28 cellular contexts compared by ENCODE assay signal in genomic region chr11:113998574-113998973, GRCh38. TPM values are rescaled to one million over a fixed set of nuclear protein-coding genes. Genes with fewer than 3 reads are reported as not detected.
A peak's percentile ranks its signal among the peaks of the same experiment; 100 is the strongest.
DNase-seq lines count a peak whose midpoint lies in the region; ATAC-seq, FAIRE-seq and TF ChIP-seq lines count a peak whose summit lies in the region.
"Had no signal": no experiment of that assay in that cellular context is flagged by ENCODE, and none has a peak within 500 bp of the region (broad histone marks: within the 10 kb centered on the region; RNA-seq: fewer than 3 reads in every experiment).

No MANE protein-coding gene starts in this region.

- ATAC-seq in GM18868 (IDR thresholded peaks at IDR 0.05; ENCODE audit: unreplicated experiment): no peak

- H3K14ac ChIP-seq in H1 (ENCODE audit: insufficient read length): no peak overlapping the region

- FAIRE-seq in H1 (lab: Jason Lieb, UNC): no peak
- FAIRE-seq: A204.1, D721Med, GM12891, GM18507, H54 had no signal

- H3K27me3 ChIP-seq in H1 (replicated peaks in 1 of 4; ENCODE audit: control insufficient read depth in 3 of 4, extremely low read depth in 1 of 4, insufficient read depth in 3 of 4, low read length in 3 of 4): no peaks in the 10 kb centered on the region
- H3K27me3 ChIP-seq: BLaER1 had no signal

- no peak for TF ChIP-seq EP300 in H1 (IDR thresholded peaks at IDR 0.05; ENCODE audit: borderline replicate concordance in 1 of 2, low read depth in 2 of 2, low read length in 2 of 2)

- DNase-seq in ELF-1 (ENCODE audit: low read depth, low spot score) (peak; percentile 14), H1 (ENCODE audit: low read depth in 1 of 2, low spot score in 2 of 2) (no peak), neural crest cell (ENCODE audit: low read depth, low spot score) (peak; percentile 48), posterior vena cava (ENCODE audit: low spot score) (peak; percentile 51), foreskin fibroblast (no peak)
- no peak for DNase-seq in activated CD4-positive, alpha-beta T cell treated with anti-CD3 and anti-CD28 coated beads, Interleukin-2, amount 10 ng/mL, durations not matched to agents 7 days and 5 days
- DNase-seq in stimulated activated naive CD4-positive, alpha-beta T cell (lab: John Stamatoyannopoulos, UW): no peak
- DNase-seq: CD4-positive, CD25-positive, alpha-beta regulatory T cell; CD8-positive, alpha-beta memory T cell; DMS 273 treated with DMSO at 0.1 percent for 48 hours; DMS79; EL; GF-D8; GM23248; HFFc6 had no signal

- H3K9me3 ChIP-seq in H1 (ENCODE audit: insufficient read depth in 2 of 2, low read depth in 1 of 2, low read length in 1 of 2): no peaks in the 10 kb centered on the region
- H3K9me3 ChIP-seq: BLaER1, HAP-1 had no signal

- H2BK120ac ChIP-seq in H1 (replicated peaks; ENCODE audit: low read depth, low read length): no peak overlapping the region

- peaks cover 36% of the 10 kb centered on the region for H3K4me1 Mint-ChIP-seq in neural crest cell
- peaks cover 8% of the 10 kb centered on the region for H3K4me1 Mint-ChIP-seq in activated CD4-positive, alpha-beta T cell treated with anti-CD3 and anti-CD28 coated beads, Interleukin-2, amount 10 ng/mL, durations not matched to agents 7 days and 5 days
- H3K4me1 Mint-ChIP-seq: CD8-positive, alpha-beta memory T cell had no signal

- no peak overlapping the region for H3K56ac ChIP-seq in H1 (replicated peaks; ENCODE audit: insufficient read length, low read depth, low read length)

- intact Hi-C loops in posterior vena cava (cut with DNase I): no loop called here

- H3K27me3 Mint-ChIP-seq in neural crest cell (ENCODE audit: low read depth): peaks cover 4% of the 10 kb centered on the region
- H3K27me3 Mint-ChIP-seq in activated CD4-positive, alpha-beta T cell treated with anti-CD3 and anti-CD28 coated beads, Interleukin-2, amount 10 ng/mL, durations not matched to agents 7 days and 5 days: peaks cover 9% of the 10 kb centered on the region

- no peak overlapping the region for H3K4ac ChIP-seq in H1 (replicated peaks; ENCODE audit: insufficient read length, low read depth, low read length)

- H2BK5ac ChIP-seq in H1 (ENCODE audit: low read depth, low read length): no peak overlapping the region

- H3K4me3 ChIP-seq in H1 (ENCODE audit: extremely low read depth in 1 of 4, insufficient read depth in 2 of 4, low read depth in 3 of 4, low read length in 4 of 4) (no peak overlapping the region), foreskin fibroblast (ENCODE audit: low read depth in 1 of 2, low read length in 2 of 2) (no peak overlapping the region)
- H3K4me3 ChIP-seq: BLaER1, GM23248, HAP-1 had no signal

- no peak overlapping the region for H4K5ac ChIP-seq in H1 (ENCODE audit: insufficient read length, low read depth, low read length)

- POLR2A ChIA-PET in H1 (lab: Charles Lee; ENCODE audit: partially characterized antibody): no interaction called here
- POLR2A ChIA-PET in activated CD4-positive, alpha-beta T cell treated with anti-CD3 and anti-CD28 coated beads, Interleukin-2, amount 10 ng/mL, durations not matched to agents 7 days and 5 days (lab: Charles Lee): no interaction called here

- no peak overlapping the region for H2BK20ac ChIP-seq in H1 (ENCODE audit: low read length)

- H2AFZ ChIP-seq in H1 (ENCODE audit: low read length): peak overlapping the region; percentile 46; the same call in 1 of the 2 replicates
- H2AFZ ChIP-seq: GM23248 had no signal

- no peaks in the 10 kb centered on the region for H3K36me3 ChIP-seq in H1 (ENCODE audit: control insufficient read depth in 2 of 4, insufficient read depth in 4 of 4, low read length in 3 of 4)
- H3K36me3 ChIP-seq: BLaER1, HAP-1 had no signal

- no peak overlapping the region for H3K4me2 ChIP-seq in H1 (ENCODE audit: insufficient read depth in 1 of 2, low read depth in 2 of 2, low read length in 2 of 2)
- H3K4me2 ChIP-seq: BLaER1 had no signal

- TF ChIP-seq CTCF in H1 (IDR thresholded peaks at IDR 0.05; ENCODE audit: control extremely low read depth in 1 of 3, insufficient read depth in 1 of 3, low read depth in 1 of 3, low read length in 3 of 3): no peak
- TF ChIP-seq CTCF in neural crest cell (conservative IDR thresholded peaks at IDR 0.05): no peak
- no peak for TF ChIP-seq CTCF in foreskin fibroblast (IDR thresholded peaks at IDR 0.05; ENCODE audit: low read depth, low read length)

- H2BK12ac ChIP-seq in H1 (ENCODE audit: low read depth, low read length): no peak overlapping the region

- no peak overlapping the region for H4K8ac ChIP-seq in H1 (ENCODE audit: extremely low read depth, insufficient read depth, low read length)

- H4K91ac ChIP-seq in H1 (replicated peaks; ENCODE audit: insufficient read length, low read length): no peak overlapping the region

- no peak overlapping the region for H3K23ac ChIP-seq in H1 (ENCODE audit: insufficient read length)

- no peaks in the 10 kb centered on the region for H3K36me3 Mint-ChIP-seq in neural crest cell (ENCODE audit: low read depth)
- H3K36me3 Mint-ChIP-seq in activated CD4-positive, alpha-beta T cell treated with anti-CD3 and anti-CD28 coated beads, Interleukin-2, amount 10 ng/mL, durations not matched to agents 7 days and 5 days (ENCODE audit: low read depth): no peaks in the 10 kb centered on the region
- H3K36me3 Mint-ChIP-seq: CD4-positive, CD25-positive, alpha-beta regulatory T cell; CD8-positive, alpha-beta memory T cell had no signal

- H3K9me3 Mint-ChIP-seq in neural crest cell: no peaks in the 10 kb centered on the region
- no peaks in the 10 kb centered on the region for H3K9me3 Mint-ChIP-seq in activated CD4-positive, alpha-beta T cell treated with anti-CD3 and anti-CD28 coated beads, Interleukin-2, amount 10 ng/mL, durations not matched to agents 7 days and 5 days
- H3K9me3 Mint-ChIP-seq: CD8-positive, alpha-beta memory T cell; HFFc6 had no signal

- no peak overlapping the region for H3K4me3 Mint-ChIP-seq in neural crest cell
- no peak overlapping the region for H3K4me3 Mint-ChIP-seq in activated CD4-positive, alpha-beta T cell treated with anti-CD3 and anti-CD28 coated beads, Interleukin-2, amount 10 ng/mL, durations not matched to agents 7 days and 5 days
- H3K4me3 Mint-ChIP-seq: B cell; CD4-positive, CD25-positive, alpha-beta regulatory T cell; CD8-positive, alpha-beta memory T cell; HFFc6 had no signal

- 100% methylated on average over 1 of the region's 4 CpGs; no CpG with 5 or more reads in 1 of the 2 experiments for WGBS in H1 (ENCODE audit: extremely low coverage in 1 of 2, insufficient coverage in 1 of 2, insufficient read length in 1 of 2, insufficient replicate concordance in 2 of 2, low coverage in 1 of 2, low lambda C conversion rate in 2 of 2, missing lambda C conversion rate in 1 of 2), 2 experiments

- peaks cover 0 to 2% of the 10 kb centered on the region in 2 experiments for H4K20me1 ChIP-seq in H1 (replicated peaks in 1 of 2; ENCODE audit: control insufficient read depth in 1 of 2, insufficient read depth in 2 of 2, low read length in 2 of 2)

- CTCF ChIA-PET in H1 (lab: Charles Lee; ENCODE audit: partially characterized antibody): interaction anchor here (0.9 to 16.8 kb wide), 10 partner anchors 28 to 329 kb away, joined by 3 to 280 read pairs (median 4); no protein-coding TSS in a partner anchor
- CTCF ChIA-PET in activated CD4-positive, alpha-beta T cell treated with anti-CD3 and anti-CD28 coated beads, Interleukin-2, amount 10 ng/mL, durations not matched to agents 7 days and 5 days (lab: Charles Lee): no interaction called here

- H3K79me2 ChIP-seq in H1 (ENCODE audit: control insufficient read depth in 1 of 2, insufficient read depth in 2 of 2, low read length in 2 of 2): no peaks in the 10 kb centered on the region

- H2BK15ac ChIP-seq in H1 (ENCODE audit: low read length): no peak overlapping the region

- H3K79me1 ChIP-seq in H1 (ENCODE audit: low read depth, low read length): no peaks in the 10 kb centered on the region

- no peak for TF ChIP-seq POLR2A in H1 (IDR thresholded peaks at IDR 0.05; ENCODE audit: control extremely low read depth in 1 of 2, low read depth in 2 of 2, low read length in 2 of 2)

- H3K27ac ChIP-seq in H1 (ENCODE audit: low read depth, low read length): no peak overlapping the region
- H3K27ac ChIP-seq: 22Rv1, BLaER1, C4-2B, GM23248 had no signal

- peaks cover 0 to 10% (median 2%) of the 10 kb centered on the region in 4 experiments; a peak in 6 of 7 replicates for H3K4me1 ChIP-seq in H1 (replicated peaks in 1 of 4; ENCODE audit: control insufficient read depth in 3 of 4, insufficient read depth in 4 of 4, low read length in 3 of 4)
- H3K4me1 ChIP-seq: BLaER1, HAP-1 had no signal

- peak overlapping the region; percentile 85 for H3K27ac Mint-ChIP-seq in neural crest cell (ENCODE audit: unreplicated experiment)
- no peak overlapping the region for H3K27ac Mint-ChIP-seq in activated CD4-positive, alpha-beta T cell treated with anti-CD3 and anti-CD28 coated beads, Interleukin-2, amount 10 ng/mL, durations not matched to agents 7 days and 5 days
- H3K27ac Mint-ChIP-seq: B cell; CD4-positive, CD25-positive, alpha-beta regulatory T cell; CD8-positive, alpha-beta memory T cell; HFFc6 had no signal

- no peak overlapping the region; the same call in 1 of the 2 replicates for H3K18ac ChIP-seq in H1 (ENCODE audit: extremely low read depth, low read length)

- H2AK5ac ChIP-seq in H1 (ENCODE audit: low read depth, low read length): no peak overlapping the region

- no peak for TF ChIP-seq RAD21 in H1 (IDR thresholded peaks at IDR 0.05 in 1 of 2, conservative IDR thresholded peaks at IDR 0.05 in 1 of 2; ENCODE audit: low read depth in 2 of 2, low read length in 2 of 2)

- no peak overlapping the region for H3K9ac ChIP-seq in H1 (replicated peaks in 1 of 4; ENCODE audit: extremely low read depth in 1 of 4, low read depth in 3 of 4, low read length in 3 of 4)
- H3K9ac ChIP-seq: BLaER1, GM23248 had no signal

- H3K23me2 ChIP-seq in H1 (ENCODE audit: low read depth, low read length): no peaks in the 10 kb centered on the region

RNA-seq across cellular contexts. Expression of gene HTR3A, which starts 23.7 kb away (rescaled TPM):
- 6.5 and 7.5 TPM in 2 replicates for total RNA-seq in H1 (2021; fragmentation: NEBNext Ultra II Directional; extraction: Animal tissue kit (Norgen Biotek cat#: 25700))
- polyA plus RNA-seq in H1 (2011; rRNA removed): 8.9 and 9.3 TPM in 2 replicates
- polyA plus RNA-seq in H1 (2011; cell fraction: cytosol; rRNA removed): 8.3 TPM
- 9.4 TPM for polyA plus RNA-seq in H1 (2011; cell fraction: nucleus; rRNA removed)
- 5.6 to 8.5 TPM (median 7.1 TPM) in 4 replicates for polyA plus RNA-seq in H1 (2012, experiment 1 of 2)
- 7.9 TPM for polyA plus RNA-seq in H1 (2012, experiment 2 of 2)
- 6.6 TPM for polyA plus RNA-seq in H1 (2013, experiment 1 of 2)
- polyA plus RNA-seq in H1 (2013, experiment 2 of 2): 7.9 TPM
- polyA minus RNA-seq in H1 (2011; rRNA and poly(A)+ RNA removed): 9.5 and 11.4 TPM in 2 replicates
- 2.8 TPM for polyA minus RNA-seq in H1 (2011; cell fraction: cytosol; rRNA and poly(A)+ RNA removed)
- polyA minus RNA-seq in H1 (2011; cell fraction: nucleus; rRNA and poly(A)+ RNA removed): 4.7 TPM
- total RNA-seq in neural crest cell: 3.8 and 4.6 TPM in 2 replicates
- not detected for total RNA-seq in posterior vena cava
- not detected for total RNA-seq in activated CD4-positive, alpha-beta T cell treated with anti-CD3 and anti-CD28 coated beads, Interleukin-2, amount 10 ng/mL, durations not matched to agents 7 days and 5 days
- total RNA-seq: CD4-positive, CD25-positive, alpha-beta regulatory T cell; CD8-positive, alpha-beta memory T cell; G401; GM23248; HFFc6 had no signal
- polyA plus RNA-seq: AG04450; CD4-positive, CD25-positive, alpha-beta regulatory T cell; CD8-positive, alpha-beta memory T cell; GM23248 had no signal

Comparison
In these comparisons a context has a peak if more than half of its experiments do, and no peak if none do; other contexts are left out.
1. DNase-seq: peak in ELF-1 (single experiment), neural crest cell (single experiment) and posterior vena cava (single experiment); none in H1 (0 of 2), activated CD4-positive, alpha-beta T cell treated with anti-CD3 and anti-CD28 coated beads, Interleukin-2, amount 10 ng/mL, durations not matched to agents 7 days and 5 days (single experiment), foreskin fibroblast (0 of 2) and stimulated activated naive CD4-positive, alpha-beta T cell (0 of 6).